8 cellular contexts compared by ENCODE assay signal in genomic region chr22:43385770-43386641, GRCh38. TPM values are rescaled to one million over a fixed set of nuclear protein-coding genes. Genes with fewer than 3 reads are reported as not detected.
DNase-seq lines count a peak whose midpoint lies in the region; ATAC-seq, FAIRE-seq and TF ChIP-seq lines count a peak whose summit lies in the region.

No MANE protein-coding gene starts in this region.

- no peaks in the 10 kb centered on the region for H3K36me3 ChIP-seq in fibroblast of lung (ENCODE audit: control insufficient read depth, insufficient read depth, low read length)

- no peak overlapping the region for H2AFZ ChIP-seq in fibroblast of lung (ENCODE audit: low read length)

- no peaks in the 10 kb centered on the region for H3K4me1 Mint-ChIP-seq in activated T-cell treated with anti-CD3 and anti-CD28 coated beads, Interleukin-2, amount 50 U/mL, for 72 hours (ENCODE audit: low read depth)
- H3K4me1 Mint-ChIP-seq in nephron progenitor cell, result peaks cover 4% of the 10 kb centered on the region

- H3K36me3 Mint-ChIP-seq in activated T-cell treated with anti-CD3 and anti-CD28 coated beads, Interleukin-2, amount 50 U/mL, for 72 hours (ENCODE audit: insufficient read depth in 2 of 2), result no peaks in the 10 kb centered on the region
- H3K36me3 Mint-ChIP-seq in nephron progenitor cell (ENCODE audit: low read depth), result no peaks in the 10 kb centered on the region

- DNase-seq in ELF-1 (ENCODE audit: low read depth, low spot score), result peak; percentile 87
- peak; percentile 75 for DNase-seq in HuH-7.5 (ENCODE audit: low spot score)
- peak; percentile 40 for DNase-seq in RCC 7860 (ENCODE audit: low spot score)
- peak; percentile 68 to 82 for DNase-seq in activated T-cell treated with anti-CD3 and anti-CD28 coated beads, Interleukin-2, amount 50 U/mL, for 72 hours
- peak; percentile 51 to 72 for DNase-seq in fibroblast of lung (ENCODE audit: low read depth in 2 of 2)
- DNase-seq in nephron progenitor cell, result peak; percentile 86
- DNase-seq in stimulated activated naive CD4-positive, alpha-beta T cell (lab: John Stamatoyannopoulos, UW), result peak; percentile 20 to 68 (median 42)
- no peak for DNase-seq in cortex of kidney (lab: John Stamatoyannopoulos, UW)

- TF ChIP-seq CTCF in fibroblast of lung (conservative IDR thresholded peaks at IDR 0.05 in 1 of 2, IDR thresholded peaks at IDR 0.05 in 1 of 2; ENCODE audit: low read depth in 1 of 2, low read length in 2 of 2), result peak; percentile 86 to 92
- TF ChIP-seq CTCF in nephron progenitor cell (IDR thresholded peaks at IDR 0.05), result peak; percentile 90

- peaks cover 2% of the 10 kb centered on the region for H3K27me3 ChIP-seq in fibroblast of lung (ENCODE audit: control insufficient read depth, insufficient read depth, low read length)

- peaks cover 18% of the 10 kb centered on the region for H3K27me3 Mint-ChIP-seq in activated T-cell treated with anti-CD3 and anti-CD28 coated beads, Interleukin-2, amount 50 U/mL, for 72 hours (ENCODE audit: low read depth)
- H3K27me3 Mint-ChIP-seq in nephron progenitor cell (ENCODE audit: low read depth, poor library complexity), result peaks cover 79% of the 10 kb centered on the region

- H3K27ac ChIP-seq in fibroblast of lung (ENCODE audit: insufficient read depth, low read length), result no peak overlapping the region

- no peak overlapping the region for H3K4me3 ChIP-seq in fibroblast of lung (replicated peaks in 1 of 4; ENCODE audit: control extremely low read depth in 1 of 4, insufficient read depth in 1 of 4, low read depth in 3 of 4, low read length in 4 of 4)

- no peaks in the 10 kb centered on the region for H4K20me1 ChIP-seq in fibroblast of lung (ENCODE audit: control insufficient read depth, extremely low read depth, insufficient read depth, low read length)

- H3K79me2 ChIP-seq in fibroblast of lung (ENCODE audit: control insufficient read depth, insufficient read depth, low read length), result no peaks in the 10 kb centered on the region

- H3K27ac Mint-ChIP-seq in activated T-cell treated with anti-CD3 and anti-CD28 coated beads, Interleukin-2, amount 50 U/mL, for 72 hours, result no peak overlapping the region
- H3K27ac Mint-ChIP-seq in nephron progenitor cell, result no peak overlapping the region

- H3K4me2 ChIP-seq in fibroblast of lung (ENCODE audit: extremely low read depth, insufficient read depth, low read length), result peak overlapping the region; percentile 15

- FAIRE-seq in RCC 7860 (lab: Jason Lieb, UNC), result no peak

- no peaks in the 10 kb centered on the region for H3K4me1 ChIP-seq in fibroblast of lung (ENCODE audit: control insufficient read depth, extremely low read depth, insufficient read depth, low read length)

- H3K9ac ChIP-seq in fibroblast of lung (ENCODE audit: insufficient read depth, low read length), result no peak overlapping the region

- peak; percentile 90 to 93 for ATAC-seq in activated T-cell treated with anti-CD3 and anti-CD28 coated beads, Interleukin-2, amount 50 U/mL, for 72 hours (replicated peaks in 1 of 2)

- H3K9me3 ChIP-seq in fibroblast of lung (ENCODE audit: control insufficient read depth, insufficient read depth, low read depth, low read length), result no peaks in the 10 kb centered on the region

- no peak overlapping the region for H3K4me3 Mint-ChIP-seq in activated T-cell treated with anti-CD3 and anti-CD28 coated beads, Interleukin-2, amount 50 U/mL, for 72 hours
- H3K4me3 Mint-ChIP-seq in nephron progenitor cell, result no peak overlapping the region

- H3K9me3 Mint-ChIP-seq in activated T-cell treated with anti-CD3 and anti-CD28 coated beads, Interleukin-2, amount 50 U/mL, for 72 hours, result no peaks in the 10 kb centered on the region
- H3K9me3 Mint-ChIP-seq in nephron progenitor cell, result peaks cover 8% of the 10 kb centered on the region

RNA-seq across cellular contexts. Expression of gene MPPED1, which starts 25.8 kb away (rescaled TPM):
- not detected for total RNA-seq in activated T-cell treated with anti-CD3 and anti-CD28 coated beads, Interleukin-2, amount 50 U/mL, for 72 hours
- total RNA-seq in fibroblast of lung, result not detected in 2 replicates
- not detected in 2 replicates for polyA plus RNA-seq in fibroblast of lung
- not detected in 2 replicates for polyA plus RNA-seq in fibroblast of lung (2012)
- not detected in 2 replicates for polyA minus RNA-seq in fibroblast of lung (ENCODE audit: low replicate concordance)

RNA-seq across cellular contexts. Expression of gene SCUBE1, which starts 42.8 kb away (rescaled TPM):
- total RNA-seq in activated T-cell treated with anti-CD3 and anti-CD28 coated beads, Interleukin-2, amount 50 U/mL, for 72 hours, result under 1 TPM in 1 of 2 donors, not detected in 1; 0.14 TPM
- 0.17 and 0.51 TPM in 2 replicates for total RNA-seq in fibroblast of lung
- not detected in 2 replicates for polyA plus RNA-seq in fibroblast of lung
- polyA plus RNA-seq in fibroblast of lung (2012), result not detected in 2 replicates
- polyA minus RNA-seq in fibroblast of lung (ENCODE audit: low replicate concordance), result not detected in 2 replicates
